In genomic region chr11:94212898-94213297, GRCh38 we compare ENCODE assay signal across 9 cellular contexts.
"Had no signal": no experiment of that assay in that cellular context is flagged by ENCODE, and none has a peak within 500 bp of the region (broad histone marks: within the 10 kb centered on the region; RNA-seq: fewer than 3 reads in every experiment).

No MANE protein-coding gene starts in this region.

- H3K9ac ChIP-seq: GM23248 had no signal

- DNase-seq: GM23248, GOT3, H7, H9, HCEC 1CT, HFFc6 had no signal

- H3K4me1 ChIP-seq: HAP-1 had no signal

- H3K4me2 ChIP-seq: GM23338 had no signal

- H3K27ac ChIP-seq: GM23248 had no signal

- H2AFZ ChIP-seq: GM23248, GM23338 had no signal

- H3K4me3 ChIP-seq: GM23248, GM23338, HAP-1 had no signal

- ATAC-seq: GM23338, HCT116 had no signal

- H3K36me3 ChIP-seq: HAP-1 had no signal

- H3K9me3 ChIP-seq: HAP-1 had no signal
